Comparison of ENCODE assay signal across 8 cellular contexts in the genomic region with DNA sequence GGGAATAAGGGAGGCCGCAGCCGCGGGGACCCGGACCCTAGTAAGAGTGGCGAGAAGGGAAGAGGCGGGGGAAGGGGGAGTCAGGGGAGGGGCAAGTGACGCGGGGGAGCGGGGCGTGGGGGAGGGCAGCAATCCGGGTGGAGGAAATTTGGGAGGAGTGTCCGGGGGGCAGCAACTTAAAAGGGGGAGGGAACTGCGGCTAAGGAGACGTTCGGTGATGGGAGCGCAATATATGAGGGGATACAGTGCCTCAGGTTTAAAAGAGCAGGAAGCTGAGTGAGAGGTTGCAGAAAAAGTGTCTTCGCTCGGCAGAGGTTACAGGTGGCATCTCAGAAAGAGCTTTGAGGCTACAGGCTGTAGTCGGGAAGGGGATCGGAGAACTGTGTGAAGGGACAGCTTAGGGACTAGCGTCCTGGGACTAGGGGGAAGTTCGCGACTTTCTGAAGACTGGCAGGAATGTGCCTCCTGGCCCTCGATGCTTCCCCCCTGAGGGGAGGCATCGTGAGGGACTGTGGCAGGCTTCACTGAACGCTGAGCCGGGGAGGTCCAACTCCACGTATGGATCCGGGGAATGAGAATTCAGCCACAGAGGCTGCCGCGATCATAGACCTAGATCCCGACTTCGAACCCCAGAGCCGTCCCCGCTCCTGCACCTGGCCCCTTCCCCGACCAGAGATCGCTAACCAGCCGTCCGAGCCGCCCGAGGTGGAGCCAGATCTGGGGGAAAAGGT. TPM values are rescaled to one million over a fixed set of nuclear protein-coding genes. Genes with fewer than 3 reads are reported as not detected.
DNase-seq lines count a peak whose midpoint lies in the region; ATAC-seq and TF ChIP-seq lines count a peak whose summit lies in the region.

No MANE protein-coding gene starts in this region.

- no peak overlapping the region for H3K14ac ChIP-seq in mesenchymal stem cell (ENCODE audit: low read length in 2 of 2)

- no peak overlapping the region for H2AFZ ChIP-seq in mesenchymal stem cell (ENCODE audit: low read depth, low read length)

- CTCF ChIA-PET in Panc1 (lab: Charles Lee): no interaction called here

- H3K9me3 ChIP-seq in Panc1 (ENCODE audit: control insufficient read depth, insufficient read depth, low read depth, low read length): no peaks in the 10 kb centered on the region
- no peaks in the 10 kb centered on the region for H3K9me3 ChIP-seq in mesenchymal stem cell (ENCODE audit: control insufficient read depth, low read length)
- H3K9me3 ChIP-seq in tibial nerve: no peaks in the 10 kb centered on the region

- no peak overlapping the region for H2BK12ac ChIP-seq in mesenchymal stem cell (ENCODE audit: low read length in 2 of 2)

- H3K9ac ChIP-seq in mesenchymal stem cell (ENCODE audit: low read length): peak overlapping the region; percentile 60

- TF ChIP-seq CTCF in Panc1 (IDR thresholded peaks at IDR 0.05): no peak
- no peak for TF ChIP-seq CTCF in coronary artery (IDR thresholded peaks at IDR 0.05)
- TF ChIP-seq CTCF in tibial nerve (IDR thresholded peaks at IDR 0.05): no peak

- H3K27ac ChIP-seq in Panc1 (ENCODE audit: low read length) (no peak overlapping the region), coronary artery (peak overlapping the region; percentile 41 to 83), mesenchymal stem cell (ENCODE audit: low read length, poor library complexity, severe bottlenecking) (no peak overlapping the region), tibial nerve (peak overlapping the region; percentile 73 to 89 (median 83))

- H3K79me1 ChIP-seq in mesenchymal stem cell (replicated peaks; ENCODE audit: low read length, poor library complexity, severe bottlenecking): no peaks in the 10 kb centered on the region

- no peak overlapping the region for H3K4ac ChIP-seq in mesenchymal stem cell (ENCODE audit: low read depth in 1 of 2, low read length in 2 of 2)

- BruUV-seq in Panc1 (replicated peaks; lab: Mats Ljungman, UMichigan): no TSS peak

- ATAC-seq in HG02798 (IDR thresholded peaks at IDR 0.05; ENCODE audit: poor library complexity, unreplicated experiment) (peak; percentile 22), Panc1 (peak; percentile 66), HG03354 (IDR thresholded peaks at IDR 0.05; ENCODE audit: poor library complexity, severe bottlenecking, unreplicated experiment) (no peak)

- in situ Hi-C loops in Panc1 (cut with HindIII; ENCODE audit: low pct_unique_long_range_greater_than_20kb, low sequenced_read_pairs): no loop called here

- H3K4me1 ChIP-seq in Panc1 (ENCODE audit: control insufficient read depth, insufficient read depth, low read length) (no peaks in the 10 kb centered on the region; the same call in 1 of the 2 replicates), mesenchymal stem cell (ENCODE audit: control insufficient read depth, insufficient read depth, low read depth, low read length) (peaks cover 3% of the 10 kb centered on the region), tibial nerve (peaks cover 0 to 26% (median 3%) of the 10 kb centered on the region in 4 donors)

- peak in 1 of 2 donors; percentile 47 for TF ChIP-seq POLR2A in tibial nerve (IDR thresholded peaks at IDR 0.05)

- H3K36me3 ChIP-seq in Panc1 (ENCODE audit: control insufficient read depth, insufficient read depth, low read length) (no peaks in the 10 kb centered on the region), mesenchymal stem cell (ENCODE audit: control insufficient read depth in 1 of 2, insufficient read depth in 2 of 2, low read depth in 1 of 2, low read length in 2 of 2) (no peaks in the 10 kb centered on the region), tibial nerve (no peaks in the 10 kb centered on the region)

- H2BK5ac ChIP-seq in mesenchymal stem cell (ENCODE audit: low read depth, low read length, poor library complexity, severe bottlenecking): no peak overlapping the region

- intact Hi-C loops in Panc1 (cut with micrococcal nuclease; ENCODE audit: unreplicated experiment): loop anchor here (5.0 kb wide), 1 partner anchor 81 kb away; no protein-coding TSS in a partner anchor

- no peak overlapping the region for H4K8ac ChIP-seq in mesenchymal stem cell (ENCODE audit: low read length)

- WGBS in mesenchymal stem cell: 1% methylated on average over 39 of the region's 41 CpGs
- WGBS in tibial nerve, 2 donors: 2 to 22% methylated on average over 13 to 41 of the region's 41 CpGs

- no peak overlapping the region for H2AK5ac ChIP-seq in mesenchymal stem cell (ENCODE audit: low read length, severe bottlenecking)

- no peak overlapping the region for H4K91ac ChIP-seq in mesenchymal stem cell (ENCODE audit: low read length)

- peak overlapping the region; percentile 57 to 74 for H3K4me3 ChIP-seq in Panc1 (ENCODE audit: low read depth in 2 of 2, low read length in 2 of 2)
- H3K4me3 ChIP-seq in coronary artery: peak overlapping the region; percentile 80
- peak overlapping the region; percentile 59 to 81 for H3K4me3 ChIP-seq in mesenchymal stem cell (ENCODE audit: insufficient read depth in 1 of 2, low read depth in 1 of 2, low read length in 2 of 2)
- H3K4me3 ChIP-seq in tibial nerve: peak overlapping the region; percentile 44 to 65 (median 57)

- H3K27me3 ChIP-seq in Panc1 (ENCODE audit: control insufficient read depth, insufficient read depth, low read length) (peaks cover 4% of the 10 kb centered on the region), mesenchymal stem cell (ENCODE audit: control insufficient read depth in 1 of 2, insufficient read depth in 1 of 2, low read length in 2 of 2) (peaks cover 12 to 36% of the 10 kb centered on the region in 2 experiments), tibial nerve (peaks cover 0 to 7% of the 10 kb centered on the region in 2 donors)

- H3K18ac ChIP-seq in mesenchymal stem cell (ENCODE audit: low read depth in 1 of 2, low read length in 2 of 2): no peak overlapping the region

- H3K4me2 ChIP-seq in mesenchymal stem cell (ENCODE audit: low read length, poor library complexity, severe bottlenecking): peak overlapping the region; percentile 95

- no peak overlapping the region for H3K23ac ChIP-seq in mesenchymal stem cell (ENCODE audit: low read length in 2 of 2)

- POLR2A ChIA-PET in Panc1 (lab: Charles Lee): no interaction called here

- H2BK15ac ChIP-seq in mesenchymal stem cell (ENCODE audit: low read depth, poor library complexity, severe bottlenecking): no peak overlapping the region

- DNase-seq in NCI-H1694 treated with DMSO at 0.1 percent for 48 hours (lab: John Stamatoyannopoulos, UW): peak; percentile 36
- no peak for DNase-seq in NCI-H1694 (lab: John Stamatoyannopoulos, UW)
- DNase-seq in Panc1 (ENCODE audit: low read depth, low spot score): no peak
- DNase-seq in coronary artery (ENCODE audit: low spot score): peak; percentile 80
- DNase-seq in mesenchymal stem cell: no peak
- peak; percentile 23 to 53 for DNase-seq in tibial nerve (ENCODE audit: low spot score in 2 of 2)

- H2BK120ac ChIP-seq in mesenchymal stem cell (ENCODE audit: low read depth, low read length): no peak overlapping the region

- TF ChIP-seq EP300 in tibial nerve (IDR thresholded peaks at IDR 0.05): no peak

RNA-seq across cellular contexts. Expression of a gene that starts 0.5 kb away (rescaled TPM):
- 2.9 TPM for total RNA-seq in Panc1 (2021; ENCODE audit: unreplicated experiment)
- 2.8 TPM for polyA plus RNA-seq in Panc1 (2012; ENCODE audit: insufficient read length)
- polyA plus RNA-seq in mesenchymal stem cell (2013, experiment 1 of 2): 5.2 TPM
- polyA plus RNA-seq in mesenchymal stem cell (2013, experiment 2 of 2): 4.3 TPM
- 10 to 100 TPM; 18.9 to 35.4 (median 30.5) TPM for total RNA-seq in tibial nerve

RNA-seq across cellular contexts. Expression of a gene that starts 10.4 kb away (rescaled TPM):
- total RNA-seq in Panc1 (2021; ENCODE audit: unreplicated experiment): not detected
- not detected for polyA plus RNA-seq in Panc1 (2012; ENCODE audit: insufficient read length)
- polyA plus RNA-seq in mesenchymal stem cell (2013, experiment 1 of 2): not detected
- not detected for polyA plus RNA-seq in mesenchymal stem cell (2013, experiment 2 of 2)
- not detected for total RNA-seq in tibial nerve

RNA-seq across cellular contexts. Expression of a gene that starts 15.2 kb away (rescaled TPM):
- total RNA-seq in Panc1 (2021; ENCODE audit: unreplicated experiment) (0.28 TPM), tibial nerve (10 to 100 TPM in 1 of 4 donors, 1 to 10 TPM in 3; 4.6 to 12.2 (median 5.5) TPM)
- not detected for polyA plus RNA-seq in Panc1 (2012; ENCODE audit: insufficient read length)
- not detected for polyA plus RNA-seq in mesenchymal stem cell (2013, experiment 1 of 2)
- polyA plus RNA-seq in mesenchymal stem cell (2013, experiment 2 of 2): not detected

RNA-seq across cellular contexts. Expression of a gene that starts 22.3 kb away (rescaled TPM):
- total RNA-seq in Panc1 (2021; ENCODE audit: unreplicated experiment): 42.0 TPM
- polyA plus RNA-seq in Panc1 (2012; ENCODE audit: insufficient read length): 35.5 TPM
- 12.0 TPM for polyA plus RNA-seq in mesenchymal stem cell (2013, experiment 1 of 2)
- 11.1 TPM for polyA plus RNA-seq in mesenchymal stem cell (2013, experiment 2 of 2)
- 10 to 100 TPM; 30.8 to 65.8 (median 48.3) TPM for total RNA-seq in tibial nerve

RNA-seq across cellular contexts. Expression of a gene that starts 28.0 kb away (rescaled TPM):
- total RNA-seq in Panc1 (2021; ENCODE audit: unreplicated experiment) (117 TPM), tibial nerve (10 to 100 TPM; 41.6 to 52.2 (median 43.1) TPM)
- 88.3 TPM for polyA plus RNA-seq in Panc1 (2012; ENCODE audit: insufficient read length)
- 108 TPM for polyA plus RNA-seq in mesenchymal stem cell (2013, experiment 1 of 2)
- polyA plus RNA-seq in mesenchymal stem cell (2013, experiment 2 of 2): 108 TPM

Comparison
In these comparisons a context has a peak if more than half of its experiments do, and no peak if none do; other contexts are left out.
1. DNase-seq: peak in NCI-H1694 treated with DMSO at 0.1 percent for 48 hours (single experiment), coronary artery (single experiment) and tibial nerve (2 of 2); none in NCI-H1694 (single experiment), Panc1 (single experiment) and mesenchymal stem cell (single experiment).
2. H3K27ac ChIP-seq: peak in coronary artery (2 of 2) and tibial nerve (4 of 4); none in Panc1 (single experiment) and mesenchymal stem cell (single experiment).
3. Peak in every context shown above with its lines, with median percentiles within 50 percentile points of each other: H3K4me3 ChIP-seq.